In the genomic region with DNA sequence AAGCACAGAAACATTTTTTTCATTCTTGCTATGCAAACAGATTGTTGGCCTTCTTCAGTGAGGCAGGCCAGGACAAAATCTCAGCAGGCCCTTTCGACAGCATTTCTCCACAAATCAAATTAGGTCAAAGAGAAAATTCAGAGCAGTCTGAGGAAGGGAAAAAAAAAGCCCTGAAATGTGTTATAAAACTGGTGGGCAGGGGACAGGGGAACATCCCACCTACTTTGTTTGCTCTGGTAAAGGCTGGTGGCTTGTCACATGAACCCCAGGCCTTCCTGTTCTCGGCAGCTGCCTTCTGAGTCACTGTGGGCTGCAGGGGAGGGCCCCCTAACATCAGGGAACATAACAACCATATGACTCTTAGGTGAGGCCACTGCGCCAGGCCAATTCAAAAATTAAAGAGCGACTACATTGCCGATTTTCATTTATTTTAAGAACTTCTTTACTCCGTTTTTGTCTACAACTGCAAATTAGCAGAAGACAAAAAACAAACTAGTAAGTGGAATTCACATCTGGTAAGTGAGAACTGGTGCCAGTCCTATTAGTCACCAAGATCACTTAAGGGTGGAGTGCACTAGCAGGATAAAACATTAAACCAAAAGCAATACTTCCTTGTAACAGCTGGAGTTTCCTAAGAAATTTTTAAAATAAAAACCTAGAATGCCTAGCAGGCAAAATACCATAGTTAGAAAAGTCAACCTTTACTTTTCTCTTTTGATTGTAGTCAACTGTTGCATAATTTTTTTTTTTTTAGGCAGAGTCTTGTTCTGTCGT, we compare ENCODE assay signal across 9 cellular contexts. TPM values are rescaled to one million over a fixed set of nuclear protein-coding genes. Genes with fewer than 3 reads are reported as not detected.
DNase-seq lines count a peak whose midpoint lies in the region; ATAC-seq and TF ChIP-seq lines count a peak whose summit lies in the region.
"Had no signal": no experiment of that assay in that cellular context is flagged by ENCODE, and none has a peak within 500 bp of the region (broad histone marks: within the 10 kb centered on the region; RNA-seq: fewer than 3 reads in every experiment).

No MANE protein-coding gene starts in this region.

- no peaks in the 10 kb centered on the region for H3K36me3 ChIP-seq in tibial nerve

- H3K4me3 Mint-ChIP-seq in activated naive CD4-positive, alpha-beta T cell treated with anti-CD3 and anti-CD28 coated beads for 36 hours = peak overlapping the region; percentile 47

- peak overlapping the region; percentile 79 to 96 (median 87) for H3K27ac ChIP-seq in tibial nerve
- H3K27ac ChIP-seq: 22Rv1 had no signal

- DNase-seq in DMS53 (lab: John Stamatoyannopoulos, UW) (peak; percentile 50), DMS53 treated with DMSO at 0.1 percent for 48 hours (lab: John Stamatoyannopoulos, UW; ENCODE audit: unreplicated experiment) (no peak), SIG-M5 treated with dmso at 0.1 percent for 504 hours (lab: John Stamatoyannopoulos, UW; ENCODE audit: unreplicated experiment) (peak; percentile 66), globus pallidus (ENCODE audit: low spot score) (peak; percentile 41), posterior vena cava (ENCODE audit: low spot score) (peak; percentile 93), tibial nerve (ENCODE audit: low spot score in 2 of 2) (peak; percentile 58 to 82)
- peak; percentile 92 for DNase-seq in activated naive CD4-positive, alpha-beta T cell treated with anti-CD3 and anti-CD28 coated beads for 36 hours

- peak overlapping the region; percentile 89 for H3K27ac Mint-ChIP-seq in activated naive CD4-positive, alpha-beta T cell treated with anti-CD3 and anti-CD28 coated beads for 36 hours

- no peaks in the 10 kb centered on the region for H3K9me3 Mint-ChIP-seq in activated naive CD4-positive, alpha-beta T cell treated with anti-CD3 and anti-CD28 coated beads for 36 hours

- no peaks in the 10 kb centered on the region for H3K36me3 Mint-ChIP-seq in activated naive CD4-positive, alpha-beta T cell treated with anti-CD3 and anti-CD28 coated beads for 36 hours (ENCODE audit: low read depth)

- TF ChIP-seq EP300 in tibial nerve (IDR thresholded peaks at IDR 0.05) = peak; percentile 76 to 88

- intact Hi-C loops in activated naive CD4-positive, alpha-beta T cell treated with anti-CD3 and anti-CD28 coated beads for 36 hours (cut with micrococcal nuclease) = loop anchor here (1.0 kb wide), 9 partner anchors 10 to 273 kb away; partner anchors contain the start of genes HAUS6, PLIN2, RPS6 and RRAGA
- intact Hi-C loops in posterior vena cava (cut with DNase I) = loop anchor here in 1 of 2 donors (10.0 kb wide), 1 partner anchor 140 kb away; the partner anchor contains the start of gene RRAGA

- H3K9me3 ChIP-seq in tibial nerve = no peaks in the 10 kb centered on the region

- peaks cover 0 to 39% (median 22%) of the 10 kb centered on the region in 4 donors for H3K4me1 ChIP-seq in tibial nerve

- no peak for TF ChIP-seq CTCF in tibial nerve (IDR thresholded peaks at IDR 0.05)

- H3K27me3 Mint-ChIP-seq in activated naive CD4-positive, alpha-beta T cell treated with anti-CD3 and anti-CD28 coated beads for 36 hours (ENCODE audit: low read depth) = no peaks in the 10 kb centered on the region

- no peaks in the 10 kb centered on the region for H3K27me3 ChIP-seq in tibial nerve

- peak in 1 of 2 donors; percentile 24 for TF ChIP-seq POLR2A in tibial nerve (IDR thresholded peaks at IDR 0.05)

- peak; percentile 100 for ATAC-seq in HG03066 (IDR thresholded peaks at IDR 0.05; ENCODE audit: low read depth, unreplicated experiment)

- peaks cover 14% of the 10 kb centered on the region for H3K4me1 Mint-ChIP-seq in activated naive CD4-positive, alpha-beta T cell treated with anti-CD3 and anti-CD28 coated beads for 36 hours (ENCODE audit: low read depth)

- CTCF ChIA-PET in activated naive CD4-positive, alpha-beta T cell treated with anti-CD3 and anti-CD28 coated beads for 36 hours (lab: Charles Lee) = interaction anchor here (0.7 to 4.7 kb wide), 9 partner anchors 10 to 281 kb away, joined by 3 to 23 read pairs (median 6); partner anchors contain the start of gene RRAGA

- 25 to 34% methylated on average over 7 of the region's 7 CpGs for WGBS in tibial nerve, 2 donors

- no peak overlapping the region for H3K4me3 ChIP-seq in tibial nerve

RNA-seq across cellular contexts. Expression of gene DENND4C, which starts 46.2 kb away (rescaled TPM):
- 1 to 10 TPM; 8.7 to 9.0 TPM for total RNA-seq in activated naive CD4-positive, alpha-beta T cell treated with anti-CD3 and anti-CD28 coated beads for 36 hours
- total RNA-seq in posterior vena cava = 10 to 100 TPM; 54.9 to 58.3 TPM
- total RNA-seq in tibial nerve = 100 to 1,000 TPM in 1 of 4 donors, 10 to 100 TPM in 3; 60.4 to 102 (median 72.5) TPM

RNA-seq across cellular contexts. Expression of gene PLIN2, which starts 57.0 kb away (rescaled TPM):
- total RNA-seq in activated naive CD4-positive, alpha-beta T cell treated with anti-CD3 and anti-CD28 coated beads for 36 hours = 10 to 100 TPM; 31.3 to 34.8 TPM
- total RNA-seq in posterior vena cava = 100 to 1,000 TPM; 152 to 368 TPM
- total RNA-seq in tibial nerve = 100 to 1,000 TPM in 3 of 4 donors, 10 to 100 TPM in 1; 64.7 to 595 (median 148) TPM

Comparison
In these comparisons a context has a peak if more than half of its experiments do, and no peak if none do; other contexts are left out.
1. RNA of gene DENND4C, which starts 46.2 kb away (total RNA-seq): 60.4 to 102 TPM in tibial nerve and 54.9 to 58.3 TPM in posterior vena cava; 8.7 to 9.0 TPM in activated naive CD4-positive, alpha-beta T cell treated with anti-CD3 and anti-CD28 coated beads for 36 hours; every median in the first group is over 4 times any median in the second.